1 cellular context compared by ENCODE assay signal in genomic region chr1:153355445-153356071, GRCh38.
TF ChIP-seq lines count a peak whose summit lies in the region.

No MANE protein-coding gene starts in this region.

TF ChIP-seq in HepG2, 621 proteins besides CTCF, POLR2A, EP300 and RAD21:
- TF ChIP-seq ZBTB14 (CRISPR knock-in tag; IDR thresholded peaks at IDR 0.05) (no peak), STAG1 (CRISPR knock-in tag; IDR thresholded peaks at IDR 0.05) (peak; percentile 67), ZNF484 (CRISPR knock-in tag; IDR thresholded peaks at IDR 0.05; ENCODE audit: borderline replicate concordance, low read depth) (peak; percentile 98), ZNF768 (CRISPR knock-in tag; IDR thresholded peaks at IDR 0.05) (0 out of 2 replicates have a peak, but pooled peaks have one; percentile 24), NCOA1 (CRISPR knock-in tag; IDR thresholded peaks at IDR 0.05) (no peak), MTA3 (CRISPR knock-in tag; IDR thresholded peaks at IDR 0.05) (no peak)
